16 cellular contexts compared by ENCODE assay signal in genomic region chr7:156559001-156559400, GRCh38.
DNase-seq lines count a peak whose midpoint lies in the region; ATAC-seq, FAIRE-seq and TF ChIP-seq lines count a peak whose summit lies in the region.
"Had no signal": no experiment of that assay in that cellular context is flagged by ENCODE, and none has a peak within 500 bp of the region (broad histone marks: within the 10 kb centered on the region; RNA-seq: fewer than 3 reads in every experiment).

No MANE protein-coding gene starts in this region.

- POLR2A ChIA-PET in HepG2 (lab: Yijun Ruan, JAX): no interaction called here
- POLR2A ChIA-PET in activated CD4-positive, alpha-beta memory T cell treated with anti-CD3 and anti-CD28 coated beads, Interleukin-2, amount 10 ng/mL, durations not matched to agents 7 days and 5 days (lab: Charles Lee): no interaction called here

- TF ChIP-seq CTCF in astrocyte (IDR thresholded peaks at IDR 0.05; ENCODE audit: insufficient read depth, low read depth, low read length) (no peak), HepG2 (CRISPR knock-in tag; IDR thresholded peaks at IDR 0.05) (no peak)

- H3K9ac ChIP-seq in astrocyte (ENCODE audit: low read length): no peak overlapping the region
- H3K9ac ChIP-seq in HepG2 (ENCODE audit: insufficient read depth, low read depth, low read length): no peak overlapping the region

- H3K4me1 ChIP-seq in astrocyte (ENCODE audit: insufficient read depth, low read length) (no peaks in the 10 kb centered on the region), HepG2 (ENCODE audit: insufficient read depth, low read length) (no peaks in the 10 kb centered on the region; the same call in 1 of the 2 replicates)

- H4K20me1 ChIP-seq in astrocyte (ENCODE audit: insufficient read depth, low read length) (no peaks in the 10 kb centered on the region), HepG2 (ENCODE audit: insufficient read depth, low read length) (no peaks in the 10 kb centered on the region)

- H3K4me3 Mint-ChIP-seq in astrocyte (ENCODE audit: unreplicated experiment): no peak overlapping the region
- no peak overlapping the region for H3K4me3 Mint-ChIP-seq in activated T-helper 17 cell treated with anti-CD3 and anti-CD28 coated beads, Interleukin-2, amount 50 U/mL, for 72 hours
- H3K4me3 Mint-ChIP-seq in activated CD4-positive, alpha-beta memory T cell treated with anti-CD3 and anti-CD28 coated beads, Interleukin-2, amount 10 ng/mL, durations not matched to agents 7 days and 5 days: no peak overlapping the region
- H3K4me3 Mint-ChIP-seq: CD14-positive monocyte; CD8-positive, alpha-beta T cell; GM23338 had no signal

- 98% methylated on average over 6 of the region's 9 CpGs for WGBS in HepG2 (ENCODE audit: low lambda C conversion rate)

- CTCF ChIA-PET in HepG2 (lab: Yijun Ruan, JAX; ENCODE audit: low intra/inter-chr PET ratio, low total read pairs): no interaction called here
- CTCF ChIA-PET in activated CD4-positive, alpha-beta memory T cell treated with anti-CD3 and anti-CD28 coated beads, Interleukin-2, amount 10 ng/mL, durations not matched to agents 7 days and 5 days (lab: Charles Lee): no interaction called here

- H3K27ac ChIP-seq in astrocyte (ENCODE audit: low read depth, low read length) (no peak overlapping the region), HepG2 (ENCODE audit: extremely low read length, insufficient read depth, low read length) (no peak overlapping the region)

- no peak for ATAC-seq in HepG2
- no peak for ATAC-seq in GM18868 (IDR thresholded peaks at IDR 0.05; ENCODE audit: unreplicated experiment)
- ATAC-seq in activated T-helper 17 cell treated with anti-CD3 and anti-CD28 coated beads, Interleukin-2, amount 50 U/mL, for 72 hours (replicated peaks): no peak
- ATAC-seq: CD8-positive, alpha-beta T cell; GM12878; GM23338 had no signal

- H3K79me2 ChIP-seq in astrocyte (ENCODE audit: insufficient read depth, low read length) (no peaks in the 10 kb centered on the region), HepG2 (ENCODE audit: insufficient read depth, low read length) (no peaks in the 10 kb centered on the region)

- no TSS peak for BruUV-seq in HepG2 (replicated peaks; lab: Mats Ljungman, UMichigan)

- H3K4me3 ChIP-seq in astrocyte (ENCODE audit: insufficient read depth, low read depth, low read length) (no peak overlapping the region), HepG2 (replicated peaks in 1 of 3; ENCODE audit: insufficient read depth in 1 of 3, low read depth in 2 of 3, low read length in 3 of 3) (no peak overlapping the region)
- H3K4me3 ChIP-seq: GM12878, GM23338 had no signal

- H3K27me3 Mint-ChIP-seq in astrocyte (ENCODE audit: low read depth, unreplicated experiment): no peaks in the 10 kb centered on the region
- peaks cover 11% of the 10 kb centered on the region for H3K27me3 Mint-ChIP-seq in activated T-helper 17 cell treated with anti-CD3 and anti-CD28 coated beads, Interleukin-2, amount 50 U/mL, for 72 hours
- peaks cover 8% of the 10 kb centered on the region for H3K27me3 Mint-ChIP-seq in activated CD4-positive, alpha-beta memory T cell treated with anti-CD3 and anti-CD28 coated beads, Interleukin-2, amount 10 ng/mL, durations not matched to agents 7 days and 5 days

- no peak for FAIRE-seq in astrocyte (lab: Jason Lieb, UNC)
- FAIRE-seq in HepG2 (lab: Jason Lieb, UNC): no peak
- FAIRE-seq: A204.1, GM12878, GM18507 had no signal

- in situ Hi-C loops in ACHN (cut with HindIII; ENCODE audit: low pct_ligation_motif_present, low pct_unique_long_range_greater_than_20kb, low sequenced_read_pairs) (no loop called here), HepG2 (cut with HindIII; ENCODE audit: extremely low pct_ligation_motif_present, low pct_unique_long_range_greater_than_20kb) (no loop called here), KBM-7 (cut with MboI; ENCODE audit: low pct_unique_long_range_greater_than_20kb, low sequenced_read_pairs) (no loop called here)

- H3K36me3 Mint-ChIP-seq in astrocyte (ENCODE audit: low read depth, unreplicated experiment): no peaks in the 10 kb centered on the region
- H3K36me3 Mint-ChIP-seq in activated T-helper 17 cell treated with anti-CD3 and anti-CD28 coated beads, Interleukin-2, amount 50 U/mL, for 72 hours (ENCODE audit: low read depth): no peaks in the 10 kb centered on the region
- H3K36me3 Mint-ChIP-seq in activated CD4-positive, alpha-beta memory T cell treated with anti-CD3 and anti-CD28 coated beads, Interleukin-2, amount 10 ng/mL, durations not matched to agents 7 days and 5 days (ENCODE audit: low read depth): no peaks in the 10 kb centered on the region
- H3K36me3 Mint-ChIP-seq: CD14-positive monocyte; CD8-positive, alpha-beta T cell had no signal

- H2AFZ ChIP-seq in astrocyte (ENCODE audit: low read depth, low read length) (no peak overlapping the region), HepG2 (ENCODE audit: low read length) (no peak overlapping the region)
- H2AFZ ChIP-seq: GM23338 had no signal

- intact Hi-C loops in HepG2 (cut with micrococcal nuclease; ENCODE audit: unreplicated experiment): no loop called here

- H3K4me1 Mint-ChIP-seq in astrocyte (ENCODE audit: low read depth, unreplicated experiment): no peaks in the 10 kb centered on the region
- no peaks in the 10 kb centered on the region for H3K4me1 Mint-ChIP-seq in activated T-helper 17 cell treated with anti-CD3 and anti-CD28 coated beads, Interleukin-2, amount 50 U/mL, for 72 hours
- no peaks in the 10 kb centered on the region for H3K4me1 Mint-ChIP-seq in activated CD4-positive, alpha-beta memory T cell treated with anti-CD3 and anti-CD28 coated beads, Interleukin-2, amount 10 ng/mL, durations not matched to agents 7 days and 5 days
- H3K4me1 Mint-ChIP-seq: CD14-positive monocyte had no signal

- no peak overlapping the region for H3K27ac Mint-ChIP-seq in astrocyte (ENCODE audit: unreplicated experiment)
- no peak overlapping the region for H3K27ac Mint-ChIP-seq in activated T-helper 17 cell treated with anti-CD3 and anti-CD28 coated beads, Interleukin-2, amount 50 U/mL, for 72 hours
- H3K27ac Mint-ChIP-seq in activated CD4-positive, alpha-beta memory T cell treated with anti-CD3 and anti-CD28 coated beads, Interleukin-2, amount 10 ng/mL, durations not matched to agents 7 days and 5 days: no peak overlapping the region
- H3K27ac Mint-ChIP-seq: CD14-positive monocyte; CD8-positive, alpha-beta T cell; GM23338 had no signal

- TF ChIP-seq RAD21 in HepG2 (CRISPR knock-in tag; IDR thresholded peaks at IDR 0.05): no peak

- TF ChIP-seq POLR2A in HepG2 (IDR thresholded peaks at IDR 0.05; ENCODE audit: insufficient read depth in 1 of 2, low read depth in 2 of 2, low read length in 2 of 2): no peak

- DNase-seq in ACHN (peak; percentile 52), HK-2 (ENCODE audit: unreplicated experiment) (peak; percentile 40), astrocyte (ENCODE audit: low read depth) (peak; percentile 10), HepG2 (ENCODE audit: low spot score) (no peak), KBM-7 (no peak)
- DNase-seq in activated CD4-positive, alpha-beta memory T cell treated with anti-CD3 and anti-CD28 coated beads, Interleukin-2, amount 10 ng/mL, durations not matched to agents 7 days and 5 days: no peak
- DNase-seq: CD8-positive, alpha-beta T cell; COR-L47; H7 had no signal

- H3K4me2 ChIP-seq in astrocyte (ENCODE audit: low read length) (no peak overlapping the region), HepG2 (ENCODE audit: low read depth, low read length) (no peak overlapping the region)
- H3K4me2 ChIP-seq: GM23338 had no signal

- TF ChIP-seq EP300 in HepG2 (IDR thresholded peaks at IDR 0.05; ENCODE audit: low read depth in 2 of 2, low read length in 2 of 2): no peak
- no peak for TF ChIP-seq EP300 in HepG2 (CRISPR knock-in tag; IDR thresholded peaks at IDR 0.05; ENCODE audit: borderline replicate concordance)

- H3K36me3 ChIP-seq in astrocyte (ENCODE audit: insufficient read depth, low read length) (no peaks in the 10 kb centered on the region), HepG2 (replicated peaks in 1 of 2; ENCODE audit: control insufficient read depth in 1 of 2, insufficient read depth in 2 of 2, low read length in 2 of 2) (no peaks in the 10 kb centered on the region)

- H3K9me3 Mint-ChIP-seq in astrocyte (ENCODE audit: unreplicated experiment): peaks cover 6% of the 10 kb centered on the region
- peaks cover 6% of the 10 kb centered on the region for H3K9me3 Mint-ChIP-seq in activated T-helper 17 cell treated with anti-CD3 and anti-CD28 coated beads, Interleukin-2, amount 50 U/mL, for 72 hours
- H3K9me3 Mint-ChIP-seq in activated CD4-positive, alpha-beta memory T cell treated with anti-CD3 and anti-CD28 coated beads, Interleukin-2, amount 10 ng/mL, durations not matched to agents 7 days and 5 days: peaks cover 5% of the 10 kb centered on the region

- H3K27me3 ChIP-seq in astrocyte (ENCODE audit: insufficient read depth, low read length) (no peaks in the 10 kb centered on the region), HepG2 (ENCODE audit: control insufficient read depth in 1 of 2, insufficient read depth in 2 of 2, low read length in 2 of 2) (no peaks in the 10 kb centered on the region)

- H3K9me3 ChIP-seq in astrocyte (ENCODE audit: insufficient read depth, low read depth, low read length) (no peaks in the 10 kb centered on the region), HepG2 (ENCODE audit: low read length) (peaks cover 11% of the 10 kb centered on the region)

TF ChIP-seq in HepG2, 621 proteins besides CTCF, POLR2A, EP300 and RAD21:
- peak; percentile 67 for TF ChIP-seq MAFK (conservative IDR thresholded peaks at IDR 0.05 in 1 of 2, IDR thresholded peaks at IDR 0.05 in 1 of 2; ENCODE audit: low read length in 2 of 2)
- TF ChIP-seq MAFF (IDR thresholded peaks at IDR 0.05; ENCODE audit: low read depth, low read length): 0 out of 2 replicates have a peak, but pooled peaks have one; percentile 30
- TF ChIP-seq MTA1 (CRISPR knock-in tag; IDR thresholded peaks at IDR 0.05; ENCODE audit: borderline replicate concordance): no peak

Comparison
In these comparisons a context has a peak if more than half of its experiments do, and no peak if none do; other contexts are left out.
1. DNase-seq: peak in ACHN (single experiment), HK-2 (single experiment) and astrocyte (single experiment); none in HepG2 (single experiment), KBM-7 (single experiment) and activated CD4-positive, alpha-beta memory T cell treated with anti-CD3 and anti-CD28 coated beads, Interleukin-2, amount 10 ng/mL, durations not matched to agents 7 days and 5 days (single experiment).